ENCODE assay signal across 1 cellular context in genomic region chr16:14003119-14003570, GRCh38.
TF ChIP-seq lines count a peak whose summit lies in the region.

No MANE protein-coding gene starts in this region.

TF ChIP-seq in GM12878, 131 proteins besides CTCF, POLR2A, EP300 and RAD21 (continued from another document):
- TF ChIP-seq E2F8 (IDR thresholded peaks at IDR 0.05; ENCODE audit: low read depth, partially characterized antibody) (no peak), IKZF2 (IDR thresholded peaks at IDR 0.05) (peak; percentile 47 to 53; a peak in 2 of 4 replicates), ZBTB40 (IDR thresholded peaks at IDR 0.05; ENCODE audit: borderline replicate concordance) (no peak)
TF ChIP-seq in GM12878: peak in this region for 5.
